Comparison of ENCODE assay signal across 1 cellular context in genomic region chr1:61005572-61006386, GRCh38.
A peak's percentile ranks its signal among the peaks of the same experiment; 100 is the strongest.
TF ChIP-seq lines count a peak whose summit lies in the region.

No MANE protein-coding gene starts in this region.

TF ChIP-seq in HepG2, 621 proteins besides CTCF, POLR2A, EP300 and RAD21:
- TF ChIP-seq AKNA (CRISPR knock-in tag; IDR thresholded peaks at IDR 0.05; ENCODE audit: borderline replicate concordance) (no peak), SOX6 (IDR thresholded peaks at IDR 0.05) (no peak), SOX6 (CRISPR knock-in tag; IDR thresholded peaks at IDR 0.05) (no peak), MAFK (conservative IDR thresholded peaks at IDR 0.05 in 1 of 2, IDR thresholded peaks at IDR 0.05 in 1 of 2; ENCODE audit: low read length in 2 of 2) (peak; percentile 93 to 96), MAFF (IDR thresholded peaks at IDR 0.05; ENCODE audit: low read depth, low read length) (peak; percentile 95), HOMEZ (CRISPR knock-in tag; IDR thresholded peaks at IDR 0.05; ENCODE audit: low read depth) (no peak)
TF ChIP-seq in HepG2: peak in this region for 2.
